Comparison of ENCODE assay signal across 22 cellular contexts in genomic region chr16:21563676-21564075, GRCh38.
"Had no signal": no experiment of that assay in that cellular context is flagged by ENCODE, and none has a peak within 500 bp of the region (broad histone marks: within the 10 kb centered on the region; RNA-seq: fewer than 3 reads in every experiment).

No MANE protein-coding gene starts in this region.

- H3K4me1 ChIP-seq: colonic mucosa, esophagus muscularis mucosa, gastroesophageal sphincter, testis had no signal

- H3K4me3 ChIP-seq: colonic mucosa, esophagus muscularis mucosa, gastroesophageal sphincter, heart left ventricle, hepatocyte, right lobe of liver, smooth muscle cell, stomach, testis, tibial artery had no signal

- DNase-seq: colonic mucosa; effector memory CD4-positive, alpha-beta T cell; foreskin keratinocyte; heart left ventricle; mammary epithelial cell; mesendoderm; naive thymus-derived CD8-positive, alpha-beta T cell; nephron progenitor cell; nucleus accumbens; stimulated activated CD4-positive, alpha-beta T cell treated with anti-CD3 and anti-CD28 coated beads, Interleukin-2, amount 100 ng/mL, for 24 hours; stimulated activated CD4-positive, alpha-beta T cell treated with anti-CD3 and anti-CD28 coated beads, Interleukin-4, amount 100 ng/mL, for 24 hours; stimulated activated naive CD4-positive, alpha-beta T cell treated with Interleukin-2 at 50 U/mL for 16 hours; stomach; testis; tibial artery had no signal

- H3K36me3 ChIP-seq: colonic mucosa, esophagus muscularis mucosa, gastroesophageal sphincter, heart left ventricle, right lobe of liver, stomach, tibial artery had no signal

- H3K9me3 ChIP-seq: colonic mucosa, esophagus muscularis mucosa, gastroesophageal sphincter, heart left ventricle, right lobe of liver, stomach, testis, tibial artery had no signal

- ATAC-seq: foreskin keratinocyte; gastroesophageal sphincter; heart left ventricle; left lobe of liver; naive thymus-derived CD8-positive, alpha-beta T cell; right lobe of liver; stimulated activated effector memory CD8-positive, alpha-beta T cell treated with anti-CD3 and anti-CD28 coated beads, Interleukin-12 subunit alpha, Interleukin-12 subunit beta, amount 100 ng/mL, for 72 hours had no signal

- H3K27me3 ChIP-seq: colonic mucosa, esophagus muscularis mucosa, foreskin keratinocyte, gastroesophageal sphincter, heart left ventricle, hepatocyte, right lobe of liver, testis, tibial artery had no signal

- H3K27ac ChIP-seq: colonic mucosa, esophagus muscularis mucosa, foreskin keratinocyte, gastroesophageal sphincter, heart left ventricle, hepatocyte, right lobe of liver, stomach, testis, tibial artery had no signal
